In genomic region chr19:48794291-48794690, GRCh38 we compare ENCODE assay signal across 13 cellular contexts. TPM values are rescaled to one million over a fixed set of nuclear protein-coding genes. Genes with fewer than 3 reads are reported as not detected.
DNase-seq lines count a peak whose midpoint lies in the region; ATAC-seq and TF ChIP-seq lines count a peak whose summit lies in the region.
"Had no signal": no experiment of that assay in that cellular context is flagged by ENCODE, and none has a peak within 500 bp of the region (broad histone marks: within the 10 kb centered on the region; RNA-seq: fewer than 3 reads in every experiment).

No MANE protein-coding gene starts in this region.

- peaks cover 5% of the 10 kb centered on the region in 2 experiments; a peak in 1 of 4 replicates for H3K4me1 ChIP-seq in SK-N-SH (ENCODE audit: control insufficient read depth in 1 of 2, insufficient read depth in 2 of 2, low read depth in 1 of 2, low read length in 1 of 2)
- H3K4me1 ChIP-seq in effector memory CD4-positive, alpha-beta T cell (ENCODE audit: control insufficient read depth, insufficient read depth, low read length, poor library complexity, severe bottlenecking) = peaks cover 3% of the 10 kb centered on the region

- no peak overlapping the region for H3K4me3 ChIP-seq in SK-N-SH (ENCODE audit: low read depth in 2 of 2, low read length in 1 of 2)
- no peak overlapping the region for H3K4me3 ChIP-seq in effector memory CD4-positive, alpha-beta T cell (ENCODE audit: insufficient read depth, low read depth, low read length, poor library complexity, severe bottlenecking)

- CTCF ChIA-PET in SK-N-SH (lab: Yijun Ruan, JAX) = interaction anchor here (1.6 to 20.7 kb wide), 11 partner anchors 9 to 177 kb away, joined by 6 to 457 read pairs (median 17); partner anchors contain the start of genes CA11, FTL and HSD17B14
- CTCF ChIA-PET in activated B cell treated with CpG ODN at 0.5 μM for 24 hours (lab: Charles Lee) = interaction anchor here (1.0 to 10.4 kb wide), 4 partner anchors 13 to 176 kb away, joined by 3 to 272 read pairs (median 18); partner anchors contain the start of genes BCAT2 and HSD17B14

- no peaks in the 10 kb centered on the region for H3K9me3 Mint-ChIP-seq in activated B cell treated with CpG ODN at 0.5 μM for 24 hours
- no peaks in the 10 kb centered on the region for H3K9me3 Mint-ChIP-seq in stimulated activated effector memory CD8-positive, alpha-beta T cell treated with anti-CD3 and anti-CD28 coated beads, Interleukin-12 subunit alpha, Interleukin-12 subunit beta, amount 100 ng/mL, for 72 hours

- H3K27me3 Mint-ChIP-seq in activated B cell treated with CpG ODN at 0.5 μM for 24 hours = no peaks in the 10 kb centered on the region

- H3K79me2 ChIP-seq in SK-N-SH (ENCODE audit: insufficient read depth) = no peaks in the 10 kb centered on the region

- POLR2A ChIA-PET in SK-N-SH (lab: Yijun Ruan, JAX) = no interaction called here
- POLR2A ChIA-PET in activated B cell treated with CpG ODN at 0.5 μM for 24 hours (lab: Charles Lee) = interaction anchor here (2.5 kb wide), 1 partner anchor 42 kb away, joined by 20 read pairs; the partner anchor contains the start of gene HSD17B14

- intact Hi-C loops in activated B cell treated with CpG ODN at 0.5 μM for 24 hours (cut with micrococcal nuclease) = no loop called here

- no peak overlapping the region for H3K27ac ChIP-seq in SK-N-SH (ENCODE audit: low read depth in 2 of 2, low read length in 1 of 2)
- peak overlapping the region; percentile 85 for H3K27ac ChIP-seq in layer of hippocampus (ENCODE audit: low read depth, low read length)
- H3K27ac ChIP-seq in effector memory CD4-positive, alpha-beta T cell (ENCODE audit: insufficient read depth, low read length, poor library complexity, severe bottlenecking) = no peak overlapping the region

- H3K27ac Mint-ChIP-seq in activated B cell treated with CpG ODN at 0.5 μM for 24 hours = no peak overlapping the region
- peak overlapping the region; percentile 91 for H3K27ac Mint-ChIP-seq in stimulated activated effector memory CD8-positive, alpha-beta T cell treated with anti-CD3 and anti-CD28 coated beads, Interleukin-12 subunit alpha, Interleukin-12 subunit beta, amount 100 ng/mL, for 72 hours

- TF ChIP-seq EP300 in SK-N-SH (IDR thresholded peaks at IDR 0.05; ENCODE audit: borderline replicate concordance in 1 of 2, low read depth in 1 of 2, low read length in 1 of 2) = no peak

- peaks cover 5% of the 10 kb centered on the region for H3F3A ChIP-seq in SK-N-SH (replicated peaks; ENCODE audit: insufficient read depth)

- TF ChIP-seq CTCF in SK-N-SH (IDR thresholded peaks at IDR 0.05) (no peak), activated B cell treated with CpG ODN at 0.5 μM for 24 hours (IDR thresholded peaks at IDR 0.05) (no peak)

- peak overlapping the region; percentile 38 for H3K4me3 Mint-ChIP-seq in activated B cell treated with CpG ODN at 0.5 μM for 24 hours
- peak overlapping the region; percentile 76 for H3K4me3 Mint-ChIP-seq in stimulated activated effector memory CD8-positive, alpha-beta T cell treated with anti-CD3 and anti-CD28 coated beads, Interleukin-12 subunit alpha, Interleukin-12 subunit beta, amount 100 ng/mL, for 72 hours

- no peak overlapping the region for H3K9ac ChIP-seq in SK-N-SH

- no peaks in the 10 kb centered on the region for H3K9me2 ChIP-seq in SK-N-SH

- H3K27me3 ChIP-seq in SK-N-SH (ENCODE audit: insufficient read depth) = no peaks in the 10 kb centered on the region
- H3K27me3 ChIP-seq in layer of hippocampus (ENCODE audit: control insufficient read depth, insufficient read depth, low read length) = no peaks in the 10 kb centered on the region
- H3K27me3 ChIP-seq in effector memory CD4-positive, alpha-beta T cell (replicated peaks; ENCODE audit: control insufficient read depth, insufficient read depth, low read length, poor library complexity, severe bottlenecking) = no peaks in the 10 kb centered on the region

- H2AFZ ChIP-seq in SK-N-SH (ENCODE audit: low read depth) = peak overlapping the region; percentile 64; the same call in 1 of the 2 replicates

- TF ChIP-seq RAD21 in SK-N-SH (IDR thresholded peaks at IDR 0.05; ENCODE audit: low read length) = no peak

- WGBS in SK-N-SH (ENCODE audit: low lambda C conversion rate) = 81% methylated on average over 6 of the region's 6 CpGs

- DNase-seq in SK-N-SH (no peak), activated B cell treated with CpG ODN at 0.5 μM for 24 hours (no peak), ureter (ENCODE audit: low spot score) (no peak)
- DNase-seq in stimulated activated effector memory CD8-positive, alpha-beta T cell treated with anti-CD3 and anti-CD28 coated beads, Interleukin-12 subunit alpha, Interleukin-12 subunit beta, amount 100 ng/mL, for 72 hours (ENCODE audit: low spot score in 2 of 2) = no peak
- DNase-seq in effector memory CD4-positive, alpha-beta T cell = no peak
- DNase-seq: activated effector memory CD4-positive, alpha-beta T cell treated with anti-CD3 and anti-CD28 coated beads, Interleukin-2, amount 50 U/mL, for 16 hours; effector CD4-positive, alpha-beta T cell; NCI-H2029 had no signal

- no peaks in the 10 kb centered on the region for H3K36me3 Mint-ChIP-seq in activated B cell treated with CpG ODN at 0.5 μM for 24 hours (ENCODE audit: low read depth)
- H3K36me3 Mint-ChIP-seq in stimulated activated effector memory CD8-positive, alpha-beta T cell treated with anti-CD3 and anti-CD28 coated beads, Interleukin-12 subunit alpha, Interleukin-12 subunit beta, amount 100 ng/mL, for 72 hours = no peaks in the 10 kb centered on the region

- H4K20me1 ChIP-seq in SK-N-SH (ENCODE audit: insufficient read depth) = no peaks in the 10 kb centered on the region

- no peak overlapping the region for H3K4me2 ChIP-seq in SK-N-SH

- H3K4me1 Mint-ChIP-seq in activated B cell treated with CpG ODN at 0.5 μM for 24 hours = peaks cover 10% of the 10 kb centered on the region
- peaks cover 16% of the 10 kb centered on the region for H3K4me1 Mint-ChIP-seq in stimulated activated effector memory CD8-positive, alpha-beta T cell treated with anti-CD3 and anti-CD28 coated beads, Interleukin-12 subunit alpha, Interleukin-12 subunit beta, amount 100 ng/mL, for 72 hours

- no peak for ATAC-seq in SK-N-SH treated with all-trans-retinoic acid at 6 μM for 48 hours
- ATAC-seq in activated B cell treated with CpG ODN at 0.5 μM for 24 hours (ENCODE audit: low read depth) = no peak
- ATAC-seq in stimulated activated effector memory CD8-positive, alpha-beta T cell treated with anti-CD3 and anti-CD28 coated beads, Interleukin-12 subunit alpha, Interleukin-12 subunit beta, amount 100 ng/mL, for 72 hours = no peak
- no peak for ATAC-seq in GM19328 (IDR thresholded peaks at IDR 0.05; ENCODE audit: unreplicated experiment)

- no peaks in the 10 kb centered on the region for H3K9me3 ChIP-seq in SK-N-SH
- H3K9me3 ChIP-seq in effector memory CD4-positive, alpha-beta T cell (ENCODE audit: control insufficient read depth, low read length) = no peaks in the 10 kb centered on the region

- H3K36me3 ChIP-seq in SK-N-SH (replicated peaks in 1 of 2; ENCODE audit: control insufficient read depth in 1 of 2, insufficient read depth in 2 of 2, low read length in 1 of 2) = no peaks in the 10 kb centered on the region
- H3K36me3 ChIP-seq in effector memory CD4-positive, alpha-beta T cell (ENCODE audit: control insufficient read depth, insufficient read depth, low read length) = no peaks in the 10 kb centered on the region

TF ChIP-seq in SK-N-SH, 30 proteins besides CTCF, POLR2A, EP300 and RAD21 (continues in another document):
- TF ChIP-seq FOSL2 (IDR thresholded peaks at IDR 0.05; ENCODE audit: borderline replicate concordance, low read depth) = no peak
- TF ChIP-seq, protein P1, sequence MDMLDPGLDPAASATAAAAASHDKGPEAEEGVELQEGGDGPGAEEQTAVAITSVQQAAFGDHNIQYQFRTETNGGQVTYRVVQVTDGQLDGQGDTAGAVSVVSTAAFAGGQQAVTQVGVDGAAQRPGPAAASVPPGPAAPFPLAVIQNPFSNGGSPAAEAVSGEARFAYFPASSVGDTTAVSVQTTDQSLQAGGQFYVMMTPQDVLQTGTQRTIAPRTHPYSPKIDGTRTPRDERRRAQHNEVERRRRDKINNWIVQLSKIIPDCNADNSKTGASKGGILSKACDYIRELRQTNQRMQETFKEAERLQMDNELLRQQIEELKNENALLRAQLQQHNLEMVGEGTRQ (IDR thresholded peaks at IDR 0.05; ENCODE audit: borderline replicate concordance, low read depth, low read length) = no peak

TF ChIP-seq in SK-N-SH treated with all-trans-retinoic acid at 6 μM for 48 hours, 23 proteins besides CTCF, POLR2A, EP300 and RAD21 (continues in another document):
- TF ChIP-seq ESRRG (CRISPR knock-in tag; IDR thresholded peaks at IDR 0.05) = no peak
- TF ChIP-seq ZFP30 (CRISPR knock-in tag; IDR thresholded peaks at IDR 0.05) = no peak

RNA-seq across cellular contexts. Expression of gene BCAT2, which starts 16.5 kb away (rescaled TPM):
- 70.6 and 71.6 TPM in 2 replicates for polyA plus RNA-seq in SK-N-SH (2012; rRNA removed)
- 28.7 and 41.1 TPM in 2 replicates for polyA plus RNA-seq in SK-N-SH (2012; cell fraction: cytosol; rRNA removed)
- polyA plus RNA-seq in SK-N-SH (2012; cell fraction: nucleus; rRNA removed) = 134 and 143 TPM in 2 replicates
- total RNA-seq in activated B cell treated with CpG ODN at 0.5 μM for 24 hours (44.0 and 47.8 TPM in 2 replicates), ureter (170 TPM)

RNA-seq across cellular contexts. Expression of gene FGF21, which starts 39.0 kb away (rescaled TPM):
- not detected in 2 replicates for polyA plus RNA-seq in SK-N-SH (2012; rRNA removed)
- not detected in 2 replicates for polyA plus RNA-seq in SK-N-SH (2012; cell fraction: cytosol; rRNA removed)
- not detected in 2 replicates for polyA plus RNA-seq in SK-N-SH (2012; cell fraction: nucleus; rRNA removed)
- not detected in 2 replicates for total RNA-seq in activated B cell treated with CpG ODN at 0.5 μM for 24 hours
- total RNA-seq in ureter = not detected
- total RNA-seq: A172, G401 had no signal

RNA-seq across cellular contexts. Expression of gene FUT1, which starts 41.9 kb away (rescaled TPM):
- polyA plus RNA-seq in SK-N-SH (2012; rRNA removed) = 0.03 and 0.08 TPM in 2 replicates
- polyA plus RNA-seq in SK-N-SH (2012; cell fraction: cytosol; rRNA removed) = 0.07 and 0.12 TPM in 2 replicates
- 0.04 and 0.07 TPM in 2 replicates for polyA plus RNA-seq in SK-N-SH (2012; cell fraction: nucleus; rRNA removed)
- total RNA-seq in activated B cell treated with CpG ODN at 0.5 μM for 24 hours (not detected in 2 replicates), ureter (5.0 TPM)
- total RNA-seq: G401 had no signal

RNA-seq across cellular contexts. Expression of gene HSD17B14, which starts 42.0 kb away (rescaled TPM):
- 27.9 and 29.7 TPM in 2 replicates for polyA plus RNA-seq in SK-N-SH (2012; rRNA removed)
- 15.9 and 18.2 TPM in 2 replicates for polyA plus RNA-seq in SK-N-SH (2012; cell fraction: cytosol; rRNA removed)
- 48.3 and 48.4 TPM in 2 replicates for polyA plus RNA-seq in SK-N-SH (2012; cell fraction: nucleus; rRNA removed)
- total RNA-seq in activated B cell treated with CpG ODN at 0.5 μM for 24 hours = 2.6 and 2.8 TPM in 2 replicates
- 24.4 TPM for total RNA-seq in ureter

RNA-seq across cellular contexts. Expression of gene IZUMO1, which starts 47.6 kb away (rescaled TPM):
- 0.03 TPM in 2 replicates for polyA plus RNA-seq in SK-N-SH (2012; rRNA removed)
- 0.01 TPM in 1 of 2 replicates, not detected in the other for polyA plus RNA-seq in SK-N-SH (2012; cell fraction: cytosol; rRNA removed)
- 0.07 TPM in 1 of 2 replicates, not detected in the other for polyA plus RNA-seq in SK-N-SH (2012; cell fraction: nucleus; rRNA removed)
- total RNA-seq in activated B cell treated with CpG ODN at 0.5 μM for 24 hours (not detected in 2 replicates), ureter (0.91 TPM)
- total RNA-seq: A172, G401 had no signal
